Comparison of ENCODE assay signal across 8 cellular contexts in genomic region chr15:43106486-43106829, GRCh38. TPM values are rescaled to one million over a fixed set of nuclear protein-coding genes. Genes with fewer than 3 reads are reported as not detected.
DNase-seq lines count a peak whose midpoint lies in the region; ATAC-seq and TF ChIP-seq lines count a peak whose summit lies in the region.

No MANE protein-coding gene starts in this region.

- H3K27ac ChIP-seq in C4-2B: peak overlapping the region; percentile 88

- intact Hi-C loops in sciatic nerve (cut with DNase I): no loop called here

- H3K27me3 ChIP-seq in NT2/D1 (ENCODE audit: insufficient read depth, insufficient read length) (no peaks in the 10 kb centered on the region), endocrine pancreas (ENCODE audit: control insufficient read depth, insufficient read depth, low read length) (no peaks in the 10 kb centered on the region), neuron (ENCODE audit: insufficient read depth, low read length) (no peaks in the 10 kb centered on the region)

- no peak for DNase-seq in NT2/D1 (ENCODE audit: low read depth, low spot score)
- no peak for DNase-seq in sciatic nerve (ENCODE audit: low spot score)

- peak overlapping the region; percentile 64 for H2AFZ ChIP-seq in neuron (ENCODE audit: low read depth, low read length)

- H3K9ac ChIP-seq in NT2/D1 (ENCODE audit: insufficient read length, low read depth) (peak overlapping the region; percentile 77), endocrine pancreas (ENCODE audit: control insufficient read depth, insufficient read depth, low read length) (peak overlapping the region; percentile 83)

- H3K4me1 ChIP-seq in NT2/D1 (ENCODE audit: insufficient read depth, insufficient read length) (no peaks in the 10 kb centered on the region), endocrine pancreas (ENCODE audit: control insufficient read depth, insufficient read depth, low read length) (peaks cover 18% of the 10 kb centered on the region), neuron (ENCODE audit: insufficient read depth, low read length) (peaks cover 14% of the 10 kb centered on the region)

- H3K36me3 ChIP-seq in NT2/D1 (ENCODE audit: insufficient read depth, insufficient read length, low read length) (peaks cover 26% of the 10 kb centered on the region), endocrine pancreas (ENCODE audit: control insufficient read depth, insufficient read depth, low read length) (no peaks in the 10 kb centered on the region), neuron (ENCODE audit: insufficient read depth, low read length) (peaks cover 19% of the 10 kb centered on the region)

- peak overlapping the region; percentile 72 for H3K4me3 ChIP-seq in NT2/D1 (ENCODE audit: insufficient read length, low read depth)
- peak overlapping the region; percentile 94 for H3K4me3 ChIP-seq in endocrine pancreas (ENCODE audit: control insufficient read depth, insufficient read depth, low read length)
- peak overlapping the region; percentile 90 for H3K4me3 ChIP-seq in neuron (ENCODE audit: low read length)

- H3K9me3 ChIP-seq in NT2/D1 (ENCODE audit: insufficient read depth, low read length) (no peaks in the 10 kb centered on the region), endocrine pancreas (ENCODE audit: control insufficient read depth, low read length) (no peaks in the 10 kb centered on the region), neuron (ENCODE audit: low read length) (no peaks in the 10 kb centered on the region)

- ATAC-seq in GM21390 (IDR thresholded peaks at IDR 0.05; ENCODE audit: unreplicated experiment) (no peak), HG02798 (IDR thresholded peaks at IDR 0.05; ENCODE audit: poor library complexity, unreplicated experiment) (no peak), GM18517 (IDR thresholded peaks at IDR 0.05; ENCODE audit: unreplicated experiment) (no peak), sciatic nerve (no peak)

- TF ChIP-seq CTCF in C4-2B (conservative IDR thresholded peaks at IDR 0.05): no peak

RNA-seq across cellular contexts. Expression of gene UBR1, which starts 0.6 kb away (rescaled TPM):
- total RNA-seq in sciatic nerve: 47.0 TPM

RNA-seq across cellular contexts. Expression of gene TMEM62, which starts 26.9 kb away (rescaled TPM):
- total RNA-seq in sciatic nerve: 24.4 TPM
